ENCODE assay signal across 12 cellular contexts in genomic region chr1:30753660-30754123, GRCh38. TPM values are rescaled to one million over a fixed set of nuclear protein-coding genes. Genes with fewer than 3 reads are reported as not detected.
DNase-seq lines count a peak whose midpoint lies in the region; ATAC-seq and TF ChIP-seq lines count a peak whose summit lies in the region.
"Had no signal": no experiment of that assay in that cellular context is flagged by ENCODE, and none has a peak within 500 bp of the region (broad histone marks: within the 10 kb centered on the region; RNA-seq: fewer than 3 reads in every experiment).

No MANE protein-coding gene starts in this region.

- peaks cover 13% of the 10 kb centered on the region for H3K36me3 Mint-ChIP-seq in T-helper 17 cell (ENCODE audit: low read depth)

- peak overlapping the region; percentile 65 to 100 (median 99) for H3K27ac ChIP-seq in BLaER1 treated with 17β-estradiol and CSF1 and Interleukin-3, amounts not matched to agents 10 nM and 100 nM

- peaks cover 63 to 77% (median 72%) of the 10 kb centered on the region in 10 experiments for H3K4me1 ChIP-seq in BLaER1 treated with 17β-estradiol and CSF1 and Interleukin-3, amounts not matched to agents 10 nM and 100 nM
- no peaks in the 10 kb centered on the region for H3K4me1 ChIP-seq in mucosa of descending colon (ENCODE audit: low read depth)

- H3K27me3 ChIP-seq in BLaER1 treated with 17β-estradiol and CSF1 and Interleukin-3, amounts not matched to agents 10 nM and 100 nM, result no peaks in the 10 kb centered on the region

- peak overlapping the region; percentile 91 to 98 (median 95) for H3K4me2 ChIP-seq in BLaER1 treated with 17β-estradiol and CSF1 and Interleukin-3, amounts not matched to agents 10 nM and 100 nM

- peaks cover 42 to 69% (median 58%) of the 10 kb centered on the region in 11 experiments for H3K36me3 ChIP-seq in BLaER1 treated with 17β-estradiol and CSF1 and Interleukin-3, amounts not matched to agents 10 nM and 100 nM
- H3K36me3 ChIP-seq in mucosa of descending colon (ENCODE audit: low read depth), result no peaks in the 10 kb centered on the region

- TF ChIP-seq CTCF in mucosa of descending colon (IDR thresholded peaks at IDR 0.05), result no peak

- peak overlapping the region; percentile 100 for H3K4me3 Mint-ChIP-seq in T-helper 17 cell

- peaks cover 47 to 79% (median 78%) of the 10 kb centered on the region in 11 experiments for H4K20me1 ChIP-seq in BLaER1 treated with 17β-estradiol and CSF1 and Interleukin-3, amounts not matched to agents 10 nM and 100 nM

- intact Hi-C loops in mucosa of descending colon (cut with DNase I, micrococcal nuclease), result no loop called here

- DNase-seq in T-helper 17 cell (no peak), mucosa of descending colon (no peak), SW480 (ENCODE audit: low spot score) (no peak), NCI-H526 treated with DMSO at 0.1 percent for 48 hours (lab: John Stamatoyannopoulos, UW) (no peak), Ammon's horn (ENCODE audit: low spot score) (no peak), NCI-H1930 (lab: John Stamatoyannopoulos, UW) (no peak)
- DNase-seq: activated CD4-positive, CD25-positive, alpha-beta regulatory T cell treated with anti-CD3 and anti-CD28 coated beads, Interleukin-2, amount 50 U/mL, for 72 hours; aorta; midbrain; NCI-H146 had no signal

- no peak for ATAC-seq in T-helper 17 cell
- peak; percentile 8 for ATAC-seq in mucosa of descending colon

- peak overlapping the region; percentile 95 to 99 (median 99) for H3K9ac ChIP-seq in BLaER1 treated with 17β-estradiol and CSF1 and Interleukin-3, amounts not matched to agents 10 nM and 100 nM

- no peaks in the 10 kb centered on the region for H3K27me3 Mint-ChIP-seq in T-helper 17 cell

- H3K9me3 ChIP-seq in BLaER1 treated with 17β-estradiol and CSF1 and Interleukin-3, amounts not matched to agents 10 nM and 100 nM (replicated peaks in 1 of 11), result no peaks in the 10 kb centered on the region
- H3K9me3 ChIP-seq in T-helper 17 cell (ENCODE audit: control insufficient read depth, low read length, poor library complexity, severe bottlenecking) (no peaks in the 10 kb centered on the region), mucosa of descending colon (no peaks in the 10 kb centered on the region)

- H3K27ac Mint-ChIP-seq in T-helper 17 cell, result peak overlapping the region; percentile 100

- peak; percentile 42 for TF ChIP-seq POLR2A in GM18526 (IDR thresholded peaks at IDR 0.05; ENCODE audit: extremely low read depth, insufficient read length)

- H3K4me3 ChIP-seq in BLaER1 treated with 17β-estradiol and CSF1 and Interleukin-3, amounts not matched to agents 10 nM and 100 nM, result peak overlapping the region; percentile 80 to 97 (median 91)
- no peak overlapping the region for H3K4me3 ChIP-seq in mucosa of descending colon

- peaks cover 78% of the 10 kb centered on the region for H3K4me1 Mint-ChIP-seq in T-helper 17 cell

RNA-seq across cellular contexts. Expression of gene LAPTM5, which starts 3.9 kb away (rescaled TPM):
- total RNA-seq in T-helper 17 cell (100 to 1,000 TPM; 563 to 601 TPM), mucosa of descending colon (10 to 100 TPM; 24.1 to 71.1 (median 48.1) TPM)

RNA-seq across cellular contexts. Expression of gene MATN1, which starts 30.3 kb away (rescaled TPM):
- 1 to 10 TPM; 2.1 to 3.7 TPM for total RNA-seq in T-helper 17 cell
- under 1 TPM in 1 of 3 donors, not detected in 2; 0.22 TPM for total RNA-seq in mucosa of descending colon

Comparison
In these comparisons a context has a peak if more than half of its experiments do, and no peak if none do; other contexts are left out.
1. RNA of gene LAPTM5, which starts 3.9 kb away (total RNA-seq): 563 to 601 TPM in T-helper 17 cell; 24.1 to 71.1 TPM in mucosa of descending colon; every median in the first group is over 4 times any median in the second.